ENCODE assay signal across 20 cellular contexts in the genomic region with DNA sequence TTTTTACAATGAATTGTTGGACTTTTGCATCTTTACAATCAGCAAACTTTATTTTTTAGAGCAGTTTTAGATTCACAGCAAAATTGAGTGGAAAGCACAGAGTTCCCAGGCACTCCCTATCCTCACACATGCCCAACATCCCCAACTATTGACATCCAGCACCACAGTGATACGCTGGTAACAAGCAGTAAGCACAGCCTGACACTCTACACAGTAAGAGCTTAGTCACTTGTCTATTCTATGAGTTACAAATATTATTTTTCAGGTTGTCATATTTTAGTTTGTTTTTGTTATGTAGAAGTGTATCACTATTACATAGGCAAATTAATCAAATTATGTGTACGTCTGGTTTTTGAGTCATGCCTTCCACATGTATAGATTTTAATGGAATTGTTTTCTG. TPM values are rescaled to one million over a fixed set of nuclear protein-coding genes. Genes with fewer than 3 reads are reported as not detected.
"Had no signal": no experiment of that assay in that cellular context is flagged by ENCODE, and none has a peak within 500 bp of the region (broad histone marks: within the 10 kb centered on the region; RNA-seq: fewer than 3 reads in every experiment).

No MANE protein-coding gene starts in this region.

- DNase-seq: effector memory CD4-positive, alpha-beta T cell; gastrocnemius medialis; heart right ventricle; hypothalamus; kidney glomerular epithelial cell; mesendoderm; naive B cell; nucleus accumbens; ovary; sigmoid colon; stimulated activated CD4-positive, alpha-beta T cell treated with anti-CD3 and anti-CD28 coated beads, Interleukin-2, amount 100 ng/mL, for 24 hours; stimulated activated CD4-positive, alpha-beta T cell treated with anti-CD3 and anti-CD28 coated beads, Interleukin-4, amount 100 ng/mL, for 4 hours; stimulated activated naive B cell treated with anti-CD40 and anti-IgM and Interleukin-4, amounts not matched to agents 10 μg/mL and 1 μg/mL and 100 μg/mL, for 72 hours; thyroid gland had no signal

- ATAC-seq: esophagus mucosa; gastrocnemius medialis; heart right ventricle; stimulated activated naive B cell treated with anti-CD40 and anti-IgM and Interleukin-4, amounts not matched to agents 10 μg/mL and 1 μg/mL and 100 μg/mL, for 72 hours had no signal

- H3K36me3 Mint-ChIP-seq: naive B cell; stimulated activated naive B cell treated with anti-CD40 and anti-IgM and Interleukin-4, amounts not matched to agents 10 μg/mL and 1 μg/mL and 100 μg/mL, for 72 hours; type B pancreatic cell had no signal

- H3K9me3 Mint-ChIP-seq: neural crest cell, type B pancreatic cell had no signal

- H3K27me3 Mint-ChIP-seq: naive B cell had no signal

- H3K27ac Mint-ChIP-seq: naive B cell; stimulated activated naive B cell treated with anti-CD40 and anti-IgM and Interleukin-4, amounts not matched to agents 10 μg/mL and 1 μg/mL and 100 μg/mL, for 72 hours; type B pancreatic cell had no signal

- H3K4me3 Mint-ChIP-seq: naive B cell; neural crest cell; stimulated activated naive B cell treated with anti-CD40 and anti-IgM and Interleukin-4, amounts not matched to agents 10 μg/mL and 1 μg/mL and 100 μg/mL, for 72 hours; type B pancreatic cell had no signal

- FAIRE-seq: endometrium, islet of Langerhans had no signal

RNA-seq across cellular contexts. Expression of a gene that starts 27.0 kb away (rescaled TPM):
- total RNA-seq: fibroblast of lung, neural crest cell had no signal
- polyA plus RNA-seq: fibroblast of lung had no signal

RNA-seq across cellular contexts. Expression of a gene that starts 37.2 kb away (rescaled TPM):
- total RNA-seq: neural crest cell had no signal
- polyA plus RNA-seq: fibroblast of lung had no signal
